ENCODE assay signal across 3 cellular contexts in genomic region chr9:33851301-33851700, GRCh38.
TF ChIP-seq lines count a peak whose summit lies in the region.

No MANE protein-coding gene starts in this region.

TF ChIP-seq in SK-N-SH treated with all-trans-retinoic acid at 6 μM for 48 hours, 23 proteins besides CTCF, POLR2A, EP300 and RAD21:
- no peak for TF ChIP-seq OSR1 (CRISPR knock-in tag; IDR thresholded peaks at IDR 0.05)
- no peak for TF ChIP-seq ZFP30 (CRISPR knock-in tag; IDR thresholded peaks at IDR 0.05)
- TF ChIP-seq PATZ1 (CRISPR knock-in tag; IDR thresholded peaks at IDR 0.05; ENCODE audit: borderline replicate concordance) = no peak
- no peak for TF ChIP-seq ISL1 (CRISPR knock-in tag; IDR thresholded peaks at IDR 0.05)
TF ChIP-seq in SK-N-SH treated with all-trans-retinoic acid at 6 μM for 48 hours: peak in this region for 0.

TF ChIP-seq in SK-N-SH, 30 proteins besides CTCF, POLR2A, EP300 and RAD21:
- TF ChIP-seq GABPA (IDR thresholded peaks at IDR 0.05; ENCODE audit: low read depth) (no peak), TEAD4 (IDR thresholded peaks at IDR 0.05; ENCODE audit: borderline replicate concordance, insufficient read depth) (no peak), MAX (IDR thresholded peaks at IDR 0.05; ENCODE audit: low read depth) (no peak), FOXM1 (IDR thresholded peaks at IDR 0.05; ENCODE audit: low read depth) (no peak)

TF ChIP-seq in HepG2, 621 proteins besides CTCF, POLR2A, EP300 and RAD21:
- TF ChIP-seq ZBTB2 (CRISPR knock-in tag; IDR thresholded peaks at IDR 0.05; ENCODE audit: low read depth) (no peak), ZNF562 (CRISPR knock-in tag; IDR thresholded peaks at IDR 0.05; ENCODE audit: borderline replicate concordance) (no peak), TFDP2 (CRISPR knock-in tag; IDR thresholded peaks at IDR 0.05) (no peak), NFE2 (CRISPR knock-in tag; IDR thresholded peaks at IDR 0.05) (no peak), ZNF687 (CRISPR knock-in tag; IDR thresholded peaks at IDR 0.05) (no peak), NAIF1 (CRISPR knock-in tag; IDR thresholded peaks at IDR 0.05; ENCODE audit: borderline replicate concordance) (no peak), CENPBD1 (CRISPR knock-in tag; IDR thresholded peaks at IDR 0.05; ENCODE audit: borderline replicate concordance, low read depth) (no peak), ZNF724P (CRISPR knock-in tag; IDR thresholded peaks at IDR 0.05; ENCODE audit: borderline replicate concordance) (no peak), PHB2 (IDR thresholded peaks at IDR 0.05; ENCODE audit: partially characterized antibody) (no peak), TGIF2 (CRISPR knock-in tag; IDR thresholded peaks at IDR 0.05) (no peak), ZNF891 (CRISPR knock-in tag; IDR thresholded peaks at IDR 0.05) (no peak), RFXANK (CRISPR knock-in tag; IDR thresholded peaks at IDR 0.05) (no peak), PBX2 (CRISPR knock-in tag; IDR thresholded peaks at IDR 0.05) (no peak), ZNF597 (CRISPR knock-in tag; IDR thresholded peaks at IDR 0.05) (no peak), KMT2A (CRISPR knock-in tag; IDR thresholded peaks at IDR 0.05) (no peak), ZFP36 (IDR thresholded peaks at IDR 0.05; ENCODE audit: borderline replicate concordance, low read depth, low read length, partially characterized antibody) (no peak), ZBTB37 (CRISPR knock-in tag; IDR thresholded peaks at IDR 0.05) (no peak), NR1H2 (CRISPR knock-in tag; IDR thresholded peaks at IDR 0.05; ENCODE audit: borderline replicate concordance, low read depth) (no peak), GRHL1 (CRISPR knock-in tag; conservative IDR thresholded peaks at IDR 0.05) (no peak), NCOA1 (CRISPR knock-in tag; IDR thresholded peaks at IDR 0.05) (no peak)
TF ChIP-seq in HepG2: peak in this region for 0.
